7 cellular contexts compared by ENCODE assay signal in the genomic region with DNA sequence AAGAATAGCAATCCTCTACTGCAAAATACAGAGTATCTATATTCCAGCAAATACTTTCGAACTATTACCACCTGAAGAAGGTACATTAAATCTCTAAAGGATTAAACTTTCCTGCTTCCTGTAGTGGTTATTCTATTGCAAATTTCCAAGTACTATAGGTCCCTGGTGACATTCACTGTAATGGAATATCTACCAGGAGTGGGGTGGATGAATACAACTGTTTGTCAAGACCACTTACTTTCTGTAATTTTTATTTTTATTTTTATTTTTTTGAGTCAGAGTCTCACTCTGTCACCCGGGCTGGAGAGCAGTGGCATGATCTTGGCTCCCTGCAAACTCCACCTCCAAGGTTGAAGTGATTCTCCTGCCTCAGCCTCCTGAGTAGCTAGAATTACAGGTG.
"Had no signal": no experiment of that assay in that cellular context is flagged by ENCODE, and none has a peak within 500 bp of the region (broad histone marks: within the 10 kb centered on the region; RNA-seq: fewer than 3 reads in every experiment).

No MANE protein-coding gene starts in this region.

- FAIRE-seq: HepG2, HTR-8/SVneo had no signal

- H3K27ac ChIP-seq: HL-60, KMS-11 had no signal

- DNase-seq: IMR-90, KBM-7, KG1 had no signal

- H3K9ac ChIP-seq: KMS-11 had no signal

- ATAC-seq: HepG2 had no signal

- H3K4me2 ChIP-seq: KMS-11 had no signal
